In genomic region chr3:139830817-139831216, GRCh38 we compare ENCODE assay signal across 10 cellular contexts.
A peak's percentile ranks its signal among the peaks of the same experiment; 100 is the strongest.
DNase-seq lines count a peak whose midpoint lies in the region; ATAC-seq and TF ChIP-seq lines count a peak whose summit lies in the region.
"Had no signal": no experiment of that assay in that cellular context is flagged by ENCODE, and none has a peak within 500 bp of the region (broad histone marks: within the 10 kb centered on the region; RNA-seq: fewer than 3 reads in every experiment).

No MANE protein-coding gene starts in this region.

- H3K36me3 ChIP-seq in endodermal cell (ENCODE audit: control insufficient read depth, insufficient read depth, low read length), result no peaks in the 10 kb centered on the region

- H3K27ac Mint-ChIP-seq in endodermal cell (no peak overlapping the region), T-cell (no peak overlapping the region)
- H3K27ac Mint-ChIP-seq: activated CD4-positive, alpha-beta memory T cell treated with anti-CD3 and anti-CD28 coated beads, Interleukin-2, amount 10 ng/mL, durations not matched to agents 7 days and 5 days had no signal

- ATAC-seq in T-cell (replicated peaks in 1 of 4) (no peak), HG03196 (IDR thresholded peaks at IDR 0.05; ENCODE audit: unreplicated experiment) (no peak), GM18520 (IDR thresholded peaks at IDR 0.05; ENCODE audit: unreplicated experiment) (no peak)

- 73 to 87% methylated on average over 9 to 11 of the region's 11 CpGs for WGBS in endodermal cell (ENCODE audit: insufficient coverage in 1 of 2, insufficient read length in 1 of 2), 2 experiments

- CTCF ChIA-PET in T-cell (lab: Charles Lee), result interaction anchor here in 1 of 2 donors (1.0 kb wide), 1 partner anchor 1033 kb away, joined by 3 read pairs; no protein-coding TSS in a partner anchor

- H3K4me3 Mint-ChIP-seq in endodermal cell, result no peak overlapping the region
- no peak overlapping the region for H3K4me3 Mint-ChIP-seq in T-cell
- H3K4me3 Mint-ChIP-seq: activated CD4-positive, alpha-beta memory T cell treated with anti-CD3 and anti-CD28 coated beads, Interleukin-2, amount 10 ng/mL, durations not matched to agents 7 days and 5 days had no signal

- H3K27me3 ChIP-seq in endodermal cell (ENCODE audit: control insufficient read depth, insufficient read depth, low read length, poor library complexity, severe bottlenecking), result no peaks in the 10 kb centered on the region

- H3K9me3 ChIP-seq in endodermal cell (ENCODE audit: control insufficient read depth, low read length), result no peaks in the 10 kb centered on the region

- peak; percentile 6 for DNase-seq in COR-L47 (lab: John Stamatoyannopoulos, UW)
- DNase-seq in NCI-H524 treated with DMSO at 0.1 percent for 48 hours (lab: John Stamatoyannopoulos, UW), result peak; percentile 87
- DNase-seq in endodermal cell, result no peak
- DNase-seq in myocyte (ENCODE audit: low read depth), result peak; percentile 15
- DNase-seq in T-cell, result no peak
- DNase-seq in COLO829 (ENCODE audit: low spot score), result no peak
- DNase-seq: activated CD4-positive, alpha-beta memory T cell treated with anti-CD3 and anti-CD28 coated beads, Interleukin-2, amount 10 ng/mL, durations not matched to agents 7 days and 5 days; activated effector memory CD4-positive, alpha-beta T cell treated with anti-CD3 and anti-CD28 coated beads, Interleukin-2, amount 50 U/mL, for 16 hours had no signal

- H3K9ac ChIP-seq in endodermal cell (ENCODE audit: extremely low read depth, low read length, poor library complexity, severe bottlenecking), result no peak overlapping the region

- H3K27me3 Mint-ChIP-seq in endodermal cell (ENCODE audit: insufficient read depth), result peaks cover 3% of the 10 kb centered on the region
- H3K27me3 Mint-ChIP-seq in T-cell, result peaks cover 0 to 3% of the 10 kb centered on the region in 2 donors
- H3K27me3 Mint-ChIP-seq: activated CD4-positive, alpha-beta memory T cell treated with anti-CD3 and anti-CD28 coated beads, Interleukin-2, amount 10 ng/mL, durations not matched to agents 7 days and 5 days had no signal

- POLR2A ChIA-PET in T-cell (lab: Charles Lee), result no interaction called here

- H3K4me1 Mint-ChIP-seq in endodermal cell, result no peaks in the 10 kb centered on the region
- H3K4me1 Mint-ChIP-seq in T-cell, result no peaks in the 10 kb centered on the region
- H3K4me1 Mint-ChIP-seq: activated CD4-positive, alpha-beta memory T cell treated with anti-CD3 and anti-CD28 coated beads, Interleukin-2, amount 10 ng/mL, durations not matched to agents 7 days and 5 days had no signal

- H3K36me3 Mint-ChIP-seq in endodermal cell (ENCODE audit: low read depth) (no peaks in the 10 kb centered on the region), T-cell (no peaks in the 10 kb centered on the region)

- H3K4me3 ChIP-seq in endodermal cell (ENCODE audit: low read length), result no peak overlapping the region

- no peaks in the 10 kb centered on the region for H3K4me1 ChIP-seq in endodermal cell (ENCODE audit: control insufficient read depth, insufficient read depth, low read length)

- no peaks in the 10 kb centered on the region for H3K9me3 Mint-ChIP-seq in endodermal cell
- H3K9me3 Mint-ChIP-seq in T-cell, result peaks cover 0 to 4% (median 0%) of the 10 kb centered on the region in 3 donors
- H3K9me3 Mint-ChIP-seq: activated CD4-positive, alpha-beta memory T cell treated with anti-CD3 and anti-CD28 coated beads, Interleukin-2, amount 10 ng/mL, durations not matched to agents 7 days and 5 days had no signal

- TF ChIP-seq CTCF in endodermal cell (conservative IDR thresholded peaks at IDR 0.05), result no peak

- peak overlapping the region; percentile 49 for H3K27ac ChIP-seq in endodermal cell (ENCODE audit: low read depth, low read length)

Comparison
In these comparisons a context has a peak if more than half of its experiments do, and no peak if none do; other contexts are left out.
1. DNase-seq: peak in COR-L47 (single experiment), NCI-H524 treated with DMSO at 0.1 percent for 48 hours (single experiment) and myocyte (single experiment); none in endodermal cell (single experiment), T-cell (0 of 34) and COLO829 (single experiment).